In genomic region chr11:15587059-15587458, GRCh38 we compare ENCODE assay signal across 5 cellular contexts.
"Had no signal": no experiment of that assay in that cellular context is flagged by ENCODE, and none has a peak within 500 bp of the region (broad histone marks: within the 10 kb centered on the region; RNA-seq: fewer than 3 reads in every experiment).

No MANE protein-coding gene starts in this region.

- H3K27ac ChIP-seq: HL-60 had no signal

- ATAC-seq: HepG2, K562 had no signal

- DNase-seq: IMR-90, KBM-7 had no signal

- H3K4me3 ChIP-seq: K562 had no signal
